Comparison of ENCODE assay signal across 8 cellular contexts in the genomic region with DNA sequence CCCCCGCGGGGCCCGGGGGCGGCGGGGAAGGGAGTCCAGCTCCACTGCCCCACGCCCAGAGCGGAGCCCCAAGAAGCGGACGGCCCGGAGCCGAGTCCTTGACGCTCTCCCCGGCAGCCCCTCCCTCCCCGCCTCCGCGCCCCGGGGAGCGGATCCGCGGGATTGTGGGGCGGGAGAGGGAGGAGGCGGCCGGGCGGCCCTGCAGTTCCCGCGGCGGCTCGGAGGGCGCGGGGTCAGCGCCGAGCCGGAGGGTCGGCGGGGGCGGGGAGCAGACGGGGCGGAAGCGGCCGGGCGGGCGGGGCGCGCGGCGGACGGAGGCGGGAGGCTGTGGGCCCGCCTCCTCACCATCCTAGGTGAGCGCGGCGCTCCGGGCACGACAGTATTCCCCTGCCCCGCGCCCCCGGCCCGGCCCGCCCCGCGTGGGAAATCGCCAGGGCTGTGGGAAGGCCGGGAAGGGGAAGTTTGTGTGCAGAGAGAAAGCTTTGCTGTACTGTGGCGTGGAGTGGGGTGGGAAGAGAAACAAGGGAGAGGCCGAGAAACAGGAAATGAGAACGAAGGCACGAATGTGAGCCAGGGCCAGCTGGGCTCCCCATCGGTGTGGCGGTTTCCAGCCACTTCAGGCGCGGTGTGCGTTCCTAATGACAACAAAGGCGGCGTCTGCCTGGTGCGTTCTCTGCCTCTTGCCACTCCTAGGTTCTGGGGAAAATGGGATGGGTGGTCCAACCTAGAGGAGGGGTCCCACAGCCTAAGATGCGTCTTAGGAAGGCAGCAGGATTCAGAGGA. TPM values are rescaled to one million over a fixed set of nuclear protein-coding genes. Genes with fewer than 3 reads are reported as not detected.
DNase-seq lines count a peak whose midpoint lies in the region; ATAC-seq and TF ChIP-seq lines count a peak whose summit lies in the region.

No MANE protein-coding gene starts in this region.

- no peaks in the 10 kb centered on the region for H3K27me3 ChIP-seq in PC-3 (ENCODE audit: low read length)
- peaks cover 16% of the 10 kb centered on the region for H3K27me3 ChIP-seq in neural progenitor cell
- no peaks in the 10 kb centered on the region for H3K27me3 ChIP-seq in thoracic aorta (replicated peaks; ENCODE audit: insufficient read depth)

- peaks cover 14% of the 10 kb centered on the region for H3K36me3 Mint-ChIP-seq in activated T-helper 2 cell treated with anti-CD3 and anti-CD28 coated beads, Interferon-gamma antibody, Interleukin-2, Interleukin-4, amounts not matched to agents 10 μg/mL and 5 μg/mL and 100 μg/mL, durations not matched to agents 14 hours and 24 hours and 36 hours (ENCODE audit: low read depth)
- no peaks in the 10 kb centered on the region for H3K36me3 Mint-ChIP-seq in neural progenitor cell

- peak overlapping the region; percentile 98 for H3K4me3 ChIP-seq in PC-3 (ENCODE audit: low read length)
- H3K4me3 ChIP-seq in fibroblast of villous mesenchyme (ENCODE audit: low read depth, low read length): peak overlapping the region; percentile 67
- peak overlapping the region; percentile 98 for H3K4me3 ChIP-seq in neural progenitor cell
- peak overlapping the region; percentile 84 for H3K4me3 ChIP-seq in thoracic aorta

- H2AFZ ChIP-seq in PC-3 (ENCODE audit: low read length) (peak overlapping the region; percentile 98), neural progenitor cell (replicated peaks) (peak overlapping the region; percentile 99)

- H3K79me2 ChIP-seq in PC-3 (ENCODE audit: low read length) (peaks cover 34% of the 10 kb centered on the region), neural progenitor cell (ENCODE audit: low read depth) (peaks cover 32% of the 10 kb centered on the region)

- peak overlapping the region; percentile 79 for H3K4me3 Mint-ChIP-seq in activated T-helper 2 cell treated with anti-CD3 and anti-CD28 coated beads, Interferon-gamma antibody, Interleukin-2, Interleukin-4, amounts not matched to agents 10 μg/mL and 5 μg/mL and 100 μg/mL, durations not matched to agents 14 hours and 24 hours and 36 hours (ENCODE audit: low read depth)
- H3K4me3 Mint-ChIP-seq in neural progenitor cell: peak overlapping the region; percentile 73

- H3K9me2 ChIP-seq in PC-3 (replicated peaks; ENCODE audit: low read length): no peaks in the 10 kb centered on the region

- H3K4me2 ChIP-seq in PC-3 (ENCODE audit: low read length) (peak overlapping the region; percentile 100), neural progenitor cell (peak overlapping the region; percentile 96)

- no peaks in the 10 kb centered on the region for H3K9me3 Mint-ChIP-seq in activated T-helper 2 cell treated with anti-CD3 and anti-CD28 coated beads, Interferon-gamma antibody, Interleukin-2, Interleukin-4, amounts not matched to agents 10 μg/mL and 5 μg/mL and 100 μg/mL, durations not matched to agents 14 hours and 24 hours and 36 hours
- peaks cover 5% of the 10 kb centered on the region for H3K9me3 Mint-ChIP-seq in neural progenitor cell

- peaks cover 17% of the 10 kb centered on the region for H3K4me1 Mint-ChIP-seq in activated T-helper 2 cell treated with anti-CD3 and anti-CD28 coated beads, Interferon-gamma antibody, Interleukin-2, Interleukin-4, amounts not matched to agents 10 μg/mL and 5 μg/mL and 100 μg/mL, durations not matched to agents 14 hours and 24 hours and 36 hours (ENCODE audit: low read depth)
- peaks cover 12% of the 10 kb centered on the region for H3K4me1 Mint-ChIP-seq in neural progenitor cell

- H3K36me3 ChIP-seq in PC-3 (ENCODE audit: low read depth, low read length) (no peaks in the 10 kb centered on the region), neural progenitor cell (no peaks in the 10 kb centered on the region), thoracic aorta (no peaks in the 10 kb centered on the region)

- intact Hi-C loops in PC-3 (cut with micrococcal nuclease): loop anchor here (1.0 to 10.0 kb wide), 6 partner anchors 107 to 735 kb away; no protein-coding TSS in a partner anchor
- intact Hi-C loops in activated T-helper 2 cell treated with anti-CD3 and anti-CD28 coated beads, Interferon-gamma antibody, Interleukin-2, Interleukin-4, amounts not matched to agents 10 μg/mL and 5 μg/mL and 100 μg/mL, durations not matched to agents 14 hours and 24 hours and 36 hours (cut with micrococcal nuclease): loop anchor here (1.0 to 10.0 kb wide), 7 partner anchors 45 to 1229 kb away; no protein-coding TSS in a partner anchor

- no TSS peak for BruUV-seq in PC-3 (replicated peaks; lab: Mats Ljungman, UMichigan)

- no peaks in the 10 kb centered on the region for H3K9me3 ChIP-seq in PC-3 (ENCODE audit: low read length)
- H3K9me3 ChIP-seq in neural progenitor cell (ENCODE audit: low read depth): no peaks in the 10 kb centered on the region
- no peaks in the 10 kb centered on the region for H3K9me3 ChIP-seq in thoracic aorta

- H3K27ac ChIP-seq in PC-3 (ENCODE audit: low read length): peak overlapping the region; percentile 71
- H3K27ac ChIP-seq in neural progenitor cell: peak overlapping the region; percentile 94
- H3K27ac ChIP-seq in thoracic aorta: peak overlapping the region; percentile 98 to 99

- TF ChIP-seq CTCF in PC-3 (conservative IDR thresholded peaks at IDR 0.05; ENCODE audit: low read depth, low read length) (no peak), fibroblast of villous mesenchyme (IDR thresholded peaks at IDR 0.05; ENCODE audit: insufficient read depth, low read depth, low read length) (no peak), neural progenitor cell (IDR thresholded peaks at IDR 0.05) (no peak), thoracic aorta (IDR thresholded peaks at IDR 0.05) (no peak)

- H3K4me1 ChIP-seq in PC-3 (ENCODE audit: insufficient read depth, low read length) (peaks cover 25% of the 10 kb centered on the region), neural progenitor cell (peaks cover 8% of the 10 kb centered on the region), thoracic aorta (ENCODE audit: control insufficient read depth in 1 of 2, low read depth in 2 of 2) (peaks cover 10 to 12% of the 10 kb centered on the region in 2 donors)

- H3K27ac Mint-ChIP-seq in activated T-helper 2 cell treated with anti-CD3 and anti-CD28 coated beads, Interferon-gamma antibody, Interleukin-2, Interleukin-4, amounts not matched to agents 10 μg/mL and 5 μg/mL and 100 μg/mL, durations not matched to agents 14 hours and 24 hours and 36 hours: no peak overlapping the region
- no peak overlapping the region for H3K27ac Mint-ChIP-seq in neural progenitor cell

- POLR2A ChIA-PET in PC-3 (lab: Charles Lee; ENCODE audit: unreplicated experiment): no interaction called here

- no peaks in the 10 kb centered on the region; the same call in 1 of the 2 replicates for H4K20me1 ChIP-seq in PC-3 (ENCODE audit: low read length)
- H4K20me1 ChIP-seq in neural progenitor cell (ENCODE audit: low read depth): peaks cover 19% of the 10 kb centered on the region

- peaks cover 13% of the 10 kb centered on the region for H3K27me3 Mint-ChIP-seq in activated T-helper 2 cell treated with anti-CD3 and anti-CD28 coated beads, Interferon-gamma antibody, Interleukin-2, Interleukin-4, amounts not matched to agents 10 μg/mL and 5 μg/mL and 100 μg/mL, durations not matched to agents 14 hours and 24 hours and 36 hours (ENCODE audit: low read depth)
- peaks cover 9% of the 10 kb centered on the region for H3K27me3 Mint-ChIP-seq in neural progenitor cell (ENCODE audit: insufficient read depth, low read depth)

- H3F3A ChIP-seq in PC-3 (ENCODE audit: low read length, unreplicated experiment): no peaks in the 10 kb centered on the region
- H3F3A ChIP-seq in neural progenitor cell (ENCODE audit: low read depth): peaks cover 43% of the 10 kb centered on the region

- ATAC-seq in GM19467 (IDR thresholded peaks at IDR 0.05; ENCODE audit: unreplicated experiment): peak; percentile 40
- peak; percentile 54 for ATAC-seq in HG03571 (IDR thresholded peaks at IDR 0.05; ENCODE audit: unreplicated experiment)
- ATAC-seq in PC-3: peak; percentile 48
- peak; percentile 51 for ATAC-seq in thoracic aorta (ENCODE audit: insufficient number of reproducible peaks, low FRiP score, low read depth)

- peak; percentile 78 for DNase-seq in D341Med (ENCODE audit: low spot score)
- DNase-seq in PC-3: peak; percentile 63
- peak; percentile 57 for DNase-seq in activated T-helper 2 cell treated with anti-CD3 and anti-CD28 coated beads, Interferon-gamma antibody, Interleukin-2, Interleukin-4, amounts not matched to agents 10 μg/mL and 5 μg/mL and 100 μg/mL, durations not matched to agents 14 hours and 24 hours and 36 hours (ENCODE audit: low spot score)
- DNase-seq in fibroblast of villous mesenchyme (ENCODE audit: low read depth): peak; percentile 41
- DNase-seq in neural progenitor cell (ENCODE audit: low spot score): peak; percentile 93
- DNase-seq in thoracic aorta (ENCODE audit: low spot score): peak; percentile 5

- CTCF ChIA-PET in PC-3 (lab: Charles Lee): interaction anchor here (1.2 kb wide), 1 partner anchor 151 kb away, joined by 9 read pairs; no protein-coding TSS in a partner anchor

- H3K9ac ChIP-seq in PC-3 (ENCODE audit: low read length) (peak overlapping the region; percentile 89), neural progenitor cell (peak overlapping the region; percentile 47)

RNA-seq across cellular contexts. Expression of a gene that starts 1.3 kb away (rescaled TPM):
- total RNA-seq in PC-3 (2014; rRNA removed) (5.0 and 6.4 TPM in 2 replicates), fibroblast of villous mesenchyme (12.6 and 13.0 TPM in 2 replicates), neural progenitor cell (ENCODE audit: low replicate concordance) (8.0 and 10.1 TPM in 2 replicates), thoracic aorta (10 to 100 TPM; 19.9 to 23.8 TPM)
- 23.3 and 23.4 TPM in 2 replicates for total RNA-seq in activated T-helper 2 cell treated with anti-CD3 and anti-CD28 coated beads, Interferon-gamma antibody, Interleukin-2, Interleukin-4, amounts not matched to agents 10 μg/mL and 5 μg/mL and 100 μg/mL, durations not matched to agents 14 hours and 24 hours and 36 hours

Comparison
In these comparisons a context has a peak if more than half of its experiments do, and no peak if none do; other contexts are left out.
1. Peak in every context shown above with its lines: DNase-seq, ATAC-seq, H3K4me3 ChIP-seq and H3K27ac ChIP-seq.
2. DNase-seq: peak in every context shown above with its lines; median percentile 93 in neural progenitor cell; 78 in D341Med; 63 in PC-3; 57 in activated T-helper 2 cell treated with anti-CD3 and anti-CD28 coated beads, Interferon-gamma antibody, Interleukin-2, Interleukin-4, amounts not matched to agents 10 μg/mL and 5 μg/mL and 100 μg/mL, durations not matched to agents 14 hours and 24 hours and 36 hours; 41 in fibroblast of villous mesenchyme; 5 in thoracic aorta.